In genomic region chr4:70657326-70657725, GRCh38 we compare ENCODE assay signal across 2 cellular contexts.
TF ChIP-seq lines count a peak whose summit lies in the region.

No MANE protein-coding gene starts in this region.

TF ChIP-seq in A549, 52 proteins besides CTCF, POLR2A, EP300 and RAD21:
- TF ChIP-seq SMC3 (IDR thresholded peaks at IDR 0.05) = no peak
- TF ChIP-seq MAFK (IDR thresholded peaks at IDR 0.05; ENCODE audit: partially characterized antibody) = peak; percentile 92

TF ChIP-seq in K562, 482 proteins besides CTCF, POLR2A, EP300 and RAD21:
- TF ChIP-seq TSHZ1 (CRISPR knock-in tag; IDR thresholded peaks at IDR 0.05) (no peak), GTF2A2 (tag; IDR thresholded peaks at IDR 0.05) (no peak), ZNF316 (IDR thresholded peaks at IDR 0.05) (peak; percentile 97), MEF2D (tag; conservative IDR thresholded peaks at IDR 0.05; ENCODE audit: low read depth) (no peak), THRAP3 (IDR thresholded peaks at IDR 0.05; ENCODE audit: borderline replicate concordance) (no peak), LCOR (CRISPR knock-in tag; IDR thresholded peaks at IDR 0.05) (no peak), RHOXF2B (CRISPR knock-in tag; conservative IDR thresholded peaks at IDR 0.05) (no peak), ATF1 (CRISPR knock-in tag; IDR thresholded peaks at IDR 0.05) (no peak), ATF1 (tag; IDR thresholded peaks at IDR 0.05) (no peak), C11orf30 (IDR thresholded peaks at IDR 0.05; ENCODE audit: low read depth) (peak; percentile 94), GABPA (tag; conservative IDR thresholded peaks at IDR 0.05; ENCODE audit: low read depth) (no peak), MAFK (IDR thresholded peaks at IDR 0.05; ENCODE audit: low read length) (peak; percentile 98), MAFG (tag; conservative IDR thresholded peaks at IDR 0.05) (peak; percentile 93), ZNF449 (CRISPR knock-in tag; IDR thresholded peaks at IDR 0.05) (no peak), MAFF (IDR thresholded peaks at IDR 0.05; ENCODE audit: low read length) (peak; percentile 98), NKRF (IDR thresholded peaks at IDR 0.05; ENCODE audit: borderline replicate concordance) (no peak)
